ENCODE assay signal across 14 cellular contexts in the genomic region with DNA sequence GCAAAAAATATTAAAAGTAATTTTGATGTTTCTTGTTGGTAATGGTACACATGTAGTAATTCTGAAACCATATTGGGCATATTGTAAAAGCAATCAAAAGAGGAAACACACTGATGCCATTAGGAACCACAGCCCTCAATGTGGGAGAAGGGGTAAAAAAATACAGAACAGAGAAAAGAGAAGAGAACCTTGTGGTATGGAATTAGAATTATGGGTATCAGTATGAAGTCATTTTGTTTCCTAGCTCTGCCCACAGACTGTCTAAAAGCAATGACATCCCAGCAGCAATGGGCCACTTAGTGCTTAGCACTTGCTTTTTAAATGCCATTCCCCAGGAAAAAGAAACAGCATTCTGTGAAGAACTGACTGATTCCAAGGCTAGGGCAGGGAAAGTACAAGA.
DNase-seq lines count a peak whose midpoint lies in the region; ATAC-seq and TF ChIP-seq lines count a peak whose summit lies in the region.
"Had no signal": no experiment of that assay in that cellular context is flagged by ENCODE, and none has a peak within 500 bp of the region (broad histone marks: within the 10 kb centered on the region; RNA-seq: fewer than 3 reads in every experiment).

No MANE protein-coding gene starts in this region.

- peak; percentile 76 for ATAC-seq in GM18505 (IDR thresholded peaks at IDR 0.05; ENCODE audit: unreplicated experiment)
- peak; percentile 66 for ATAC-seq in GM21526 (IDR thresholded peaks at IDR 0.05; ENCODE audit: low FRiP score, unreplicated experiment)
- peak; percentile 90 for ATAC-seq in HG03432 (IDR thresholded peaks at IDR 0.05; ENCODE audit: unreplicated experiment)
- peak; percentile 9 for ATAC-seq in activated T-helper 17 cell treated with anti-CD3 and anti-CD28 coated beads, Interleukin-2, amount 50 U/mL, for 72 hours (replicated peaks)
- no peak for ATAC-seq in GM21423 (IDR thresholded peaks at IDR 0.05; ENCODE audit: unreplicated experiment)
- no peak for ATAC-seq in GM21367 (IDR thresholded peaks at IDR 0.05; ENCODE audit: unreplicated experiment)

- H3K4me3 Mint-ChIP-seq in activated T-helper 17 cell treated with anti-CD3 and anti-CD28 coated beads, Interleukin-2, amount 50 U/mL, for 72 hours: no peak overlapping the region
- H3K4me3 Mint-ChIP-seq: CD4-positive, CD25-positive, alpha-beta regulatory T cell; nephron progenitor cell had no signal

- H3K36me3 Mint-ChIP-seq in activated T-helper 17 cell treated with anti-CD3 and anti-CD28 coated beads, Interleukin-2, amount 50 U/mL, for 72 hours (ENCODE audit: low read depth): no peaks in the 10 kb centered on the region
- H3K36me3 Mint-ChIP-seq: CD4-positive, CD25-positive, alpha-beta regulatory T cell had no signal

- peaks cover 5% of the 10 kb centered on the region for H3K27me3 Mint-ChIP-seq in activated T-helper 17 cell treated with anti-CD3 and anti-CD28 coated beads, Interleukin-2, amount 50 U/mL, for 72 hours

- no peak overlapping the region for H3K27ac Mint-ChIP-seq in activated T-helper 17 cell treated with anti-CD3 and anti-CD28 coated beads, Interleukin-2, amount 50 U/mL, for 72 hours
- H3K27ac Mint-ChIP-seq: CD4-positive, CD25-positive, alpha-beta regulatory T cell; nephron progenitor cell had no signal

- TF ChIP-seq POLR2A in GM18505 (IDR thresholded peaks at IDR 0.05; ENCODE audit: borderline replicate concordance, extremely low read depth, insufficient read depth, insufficient read length): no peak

- DNase-seq in superior temporal gyrus (ENCODE audit: extremely low spot score): no peak
- DNase-seq in activated CD8-positive, alpha-beta memory T cell treated with anti-CD3 and anti-CD28 coated beads for 24 hours: no peak
- DNase-seq: activated gamma-delta T cell; CD4-positive, CD25-positive, alpha-beta regulatory T cell; GOT3; nephron progenitor cell; stimulated activated CD4-positive, alpha-beta T cell treated with anti-CD3 and anti-CD28 coated beads, Interleukin-15, amount 100 ng/mL, for 24 hours; stomach had no signal

- H3K4me1 Mint-ChIP-seq in activated T-helper 17 cell treated with anti-CD3 and anti-CD28 coated beads, Interleukin-2, amount 50 U/mL, for 72 hours: no peaks in the 10 kb centered on the region
- H3K4me1 Mint-ChIP-seq: CD4-positive, CD25-positive, alpha-beta regulatory T cell had no signal

- H3K9me3 Mint-ChIP-seq in activated T-helper 17 cell treated with anti-CD3 and anti-CD28 coated beads, Interleukin-2, amount 50 U/mL, for 72 hours: peaks cover 1% of the 10 kb centered on the region
- H3K9me3 Mint-ChIP-seq: nephron progenitor cell had no signal

Comparison
In these comparisons a context has a peak if more than half of its experiments do, and no peak if none do; other contexts are left out.
1. ATAC-seq: peak in GM18505 (single experiment), GM21526 (single experiment), HG03432 (single experiment) and activated T-helper 17 cell treated with anti-CD3 and anti-CD28 coated beads, Interleukin-2, amount 50 U/mL, for 72 hours (single experiment); none in GM21423 (single experiment) and GM21367 (single experiment).